8 cellular contexts compared by ENCODE assay signal in the genomic region with DNA sequence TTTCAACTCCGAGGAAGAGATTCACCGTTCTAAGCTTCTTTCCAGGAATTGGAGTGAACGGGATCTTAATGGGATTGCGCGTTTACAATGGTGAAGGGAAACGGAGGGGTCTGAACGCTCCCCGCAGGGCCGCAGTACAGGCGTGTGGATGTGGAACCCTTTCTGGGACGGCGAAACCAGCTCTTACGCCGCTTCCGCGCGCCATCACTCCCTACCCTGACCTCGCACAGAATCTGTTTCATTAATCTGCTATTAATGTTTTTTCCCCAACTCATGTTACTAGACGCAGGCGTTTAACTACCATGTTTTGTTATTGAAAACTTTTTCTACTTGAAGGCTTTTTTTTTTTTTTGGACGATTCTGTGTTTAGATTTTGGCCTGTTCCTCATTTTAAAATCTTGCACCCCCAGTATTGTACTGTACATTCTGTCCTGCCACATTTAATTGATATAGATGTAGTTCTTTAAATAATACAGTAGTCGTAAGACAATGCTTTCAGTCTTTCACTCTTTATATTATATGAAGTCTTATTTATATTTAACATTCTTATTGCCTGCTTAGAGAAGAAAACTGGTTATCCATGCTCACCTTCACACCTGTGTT. TPM values are rescaled to one million over a fixed set of nuclear protein-coding genes. Genes with fewer than 3 reads are reported as not detected.
DNase-seq lines count a peak whose midpoint lies in the region; ATAC-seq and TF ChIP-seq lines count a peak whose summit lies in the region.

No MANE protein-coding gene starts in this region.

- peaks cover 9% of the 10 kb centered on the region for H3K79me2 ChIP-seq in ACC112 (ENCODE audit: control insufficient read depth, insufficient read depth, low read length, unreplicated experiment)
- H3K79me2 ChIP-seq in OCI-LY1 (ENCODE audit: insufficient read depth, low read length), result no peaks in the 10 kb centered on the region

- no peaks in the 10 kb centered on the region for H4K20me1 ChIP-seq in OCI-LY1 (ENCODE audit: insufficient read depth, low read length)

- H3K27me3 ChIP-seq in ACC112 (ENCODE audit: insufficient read depth, low read length), result no peaks in the 10 kb centered on the region
- H3K27me3 ChIP-seq in OCI-LY1 (ENCODE audit: insufficient read depth, low read length), result no peaks in the 10 kb centered on the region
- H3K27me3 ChIP-seq in lung (ENCODE audit: control insufficient read depth, insufficient read depth), result no peaks in the 10 kb centered on the region
- H3K27me3 ChIP-seq in thoracic aorta (replicated peaks; ENCODE audit: insufficient read depth), result no peaks in the 10 kb centered on the region

- H3K36me3 ChIP-seq in ACC112 (ENCODE audit: insufficient read depth, low read length) (no peaks in the 10 kb centered on the region), OCI-LY1 (ENCODE audit: insufficient read depth, low read length) (no peaks in the 10 kb centered on the region), lung (ENCODE audit: control insufficient read depth in 2 of 2, insufficient read depth in 2 of 2, low read length in 2 of 2) (no peaks in the 10 kb centered on the region), thoracic aorta (no peaks in the 10 kb centered on the region)

- H3K4me2 ChIP-seq in OCI-LY1 (ENCODE audit: low read length), result peak overlapping the region; percentile 73

- H3K27ac ChIP-seq in ACC112 (ENCODE audit: low read depth, low read length), result peak overlapping the region; percentile 84
- no peak overlapping the region for H3K27ac ChIP-seq in OCI-LY1 (ENCODE audit: low read depth, low read length, poor library complexity, severe bottlenecking)
- peak overlapping the region; percentile 98 for H3K27ac ChIP-seq in caudate nucleus (ENCODE audit: low read depth, low read length)
- H3K27ac ChIP-seq in lung (ENCODE audit: low read depth in 1 of 2, low read length in 1 of 2), result peak overlapping the region; percentile 69 to 97
- H3K27ac ChIP-seq in thoracic aorta, result peak overlapping the region; percentile 87 to 94

- H3K4me3 ChIP-seq in ACC112 (ENCODE audit: low read depth, low read length) (peak overlapping the region; percentile 80), OCI-LY1 (ENCODE audit: low read depth, low read length, poor library complexity, severe bottlenecking) (peak overlapping the region; percentile 75), lung (peak overlapping the region; percentile 68), thoracic aorta (peak overlapping the region; percentile 97)

- peak in 19 of 61 donors; percentile 14 to 78 (median 31) for DNase-seq in caudate nucleus (lab: John Stamatoyannopoulos, UW)
- peak; percentile 30 for DNase-seq in lung (ENCODE audit: low spot score)
- DNase-seq in thoracic aorta (ENCODE audit: low spot score), result no peak
- no peak for DNase-seq in GM19240 (ENCODE audit: insufficient read length, low spot score)

- H3K9me2 ChIP-seq in OCI-LY1 (ENCODE audit: low read depth, low read length), result no peaks in the 10 kb centered on the region

- peak overlapping the region; percentile 41 for H2AFZ ChIP-seq in ACC112 (ENCODE audit: low read length, unreplicated experiment)
- peak overlapping the region; percentile 26; the same call in 1 of the 2 replicates for H2AFZ ChIP-seq in OCI-LY1 (ENCODE audit: low read length)

- ATAC-seq in GM18498 (IDR thresholded peaks at IDR 0.05; ENCODE audit: unreplicated experiment) (peak; percentile 30), HG02970 (IDR thresholded peaks at IDR 0.05; ENCODE audit: low FRiP score, unreplicated experiment) (peak; percentile 22), lung (ENCODE audit: insufficient read depth, low FRiP score) (peak; percentile 5), thoracic aorta (ENCODE audit: insufficient number of reproducible peaks, low FRiP score, low read depth) (no peak)

- H3K4me1 ChIP-seq in ACC112 (ENCODE audit: control insufficient read depth, insufficient read depth, low read length, unreplicated experiment) (peaks cover 11% of the 10 kb centered on the region), OCI-LY1 (ENCODE audit: insufficient read depth, low read length, severe bottlenecking) (peaks cover 17% of the 10 kb centered on the region), lung (ENCODE audit: control insufficient read depth in 2 of 2, insufficient read depth in 2 of 2, low read length in 2 of 2) (no peaks in the 10 kb centered on the region), thoracic aorta (ENCODE audit: control insufficient read depth in 1 of 2, low read depth in 2 of 2) (peaks cover 6 to 12% of the 10 kb centered on the region in 2 donors)

- 1% methylated on average over 22 of the region's 22 CpGs for WGBS in lung, 2 donors

- H3F3A ChIP-seq in OCI-LY1 (ENCODE audit: insufficient read depth, low read length), result no peaks in the 10 kb centered on the region

- no peak for TF ChIP-seq CTCF in OCI-LY1 (IDR thresholded peaks at IDR 0.05; ENCODE audit: low read length)
- no peak for TF ChIP-seq CTCF in lung (IDR thresholded peaks at IDR 0.05; ENCODE audit: control extremely low read depth, extremely low read depth)
- TF ChIP-seq CTCF in thoracic aorta (IDR thresholded peaks at IDR 0.05), result no peak

- H3K9ac ChIP-seq in OCI-LY1 (ENCODE audit: low read length), result peak overlapping the region; percentile 85

- H3K9me3 ChIP-seq in OCI-LY1 (ENCODE audit: low read length) (no peaks in the 10 kb centered on the region), lung (ENCODE audit: control insufficient read depth in 2 of 2, insufficient read depth in 1 of 2, low read length in 1 of 2) (no peaks in the 10 kb centered on the region), thoracic aorta (no peaks in the 10 kb centered on the region)

RNA-seq across cellular contexts. Expression of a gene that starts 0.7 kb away (rescaled TPM):
- total RNA-seq in lung, result 10 to 100 TPM in 1 of 2 donors, 1 to 10 TPM in 1; 6.8 to 17.4 TPM
- polyA plus RNA-seq in lung, result 1 to 10 TPM; 5.2 to 9.6 TPM
- total RNA-seq in thoracic aorta, result 1 to 10 TPM; 5.3 to 6.6 TPM

RNA-seq across cellular contexts. Expression of a gene that starts 50.3 kb away (rescaled TPM):
- total RNA-seq in lung, result 1 to 10 TPM; 3.5 to 6.7 TPM
- polyA plus RNA-seq in lung, result 1 to 10 TPM; 1.8 to 3.0 TPM
- 1 to 10 TPM; 3.2 to 7.9 TPM for total RNA-seq in thoracic aorta
